10 cellular contexts compared by ENCODE assay signal in genomic region chr3:123090700-123091585, GRCh38. TPM values are rescaled to one million over a fixed set of nuclear protein-coding genes. Genes with fewer than 3 reads are reported as not detected.
DNase-seq lines count a peak whose midpoint lies in the region; ATAC-seq and TF ChIP-seq lines count a peak whose summit lies in the region.
"Had no signal": no experiment of that assay in that cellular context is flagged by ENCODE, and none has a peak within 500 bp of the region (broad histone marks: within the 10 kb centered on the region; RNA-seq: fewer than 3 reads in every experiment).

No MANE protein-coding gene starts in this region.

- peaks cover 20% of the 10 kb centered on the region for H3K4me1 Mint-ChIP-seq in activated T-cell treated with anti-CD3 and anti-CD28 coated beads, Interleukin-2, amount 50 U/mL, for 24 hours (ENCODE audit: low read depth)

- H3K27me3 ChIP-seq in stomach (no peaks in the 10 kb centered on the region), MG63 (no peaks in the 10 kb centered on the region)

- ATAC-seq in activated naive CD4-positive, alpha-beta T cell treated with anti-CD3 and anti-CD28 coated beads, Interleukin-2, amount 50 U/mL, for 72 hours, result peak; percentile 20 to 55

- no peaks in the 10 kb centered on the region for H3K27me3 Mint-ChIP-seq in activated T-cell treated with anti-CD3 and anti-CD28 coated beads, Interleukin-2, amount 50 U/mL, for 24 hours

- H3K9me3 Mint-ChIP-seq in activated naive CD4-positive, alpha-beta T cell treated with anti-CD3 and anti-CD28 coated beads, Interleukin-2, amount 50 U/mL, for 72 hours, result no peaks in the 10 kb centered on the region
- no peaks in the 10 kb centered on the region for H3K9me3 Mint-ChIP-seq in activated T-cell treated with anti-CD3 and anti-CD28 coated beads, Interleukin-2, amount 50 U/mL, for 24 hours

- no peak for TF ChIP-seq CTCF in stomach (IDR thresholded peaks at IDR 0.05)

- intact Hi-C loops in stomach (cut with DNase I; ENCODE audit: low total_unique reads), result no loop called here

- H3K9me3 ChIP-seq in stomach, result no peaks in the 10 kb centered on the region
- H3K9me3 ChIP-seq in MG63, result no peaks in the 10 kb centered on the region

- peak in 1 of 2 donors; percentile 54 for DNase-seq in activated naive CD4-positive, alpha-beta T cell treated with anti-CD3 and anti-CD28 coated beads, Interleukin-2, amount 50 U/mL, for 72 hours (ENCODE audit: low spot score in 2 of 2)
- no peak for DNase-seq in activated naive CD4-positive, alpha-beta T cell treated with anti-CD3 and anti-CD28 coated beads, Interleukin-2, amount 50 U/mL, for 16 hours
- DNase-seq in NCI-H1417 treated with DMSO at 0.1 percent for 48 hours (lab: John Stamatoyannopoulos, UW), result peak; percentile 29
- DNase-seq in astrocyte of the hippocampus (ENCODE audit: low read depth, low spot score), result peak; percentile 61
- DNase-seq in stomach, result no peak
- no peak for DNase-seq in MG63
- DNase-seq in NCI-H524 treated with DMSO at 0.1 percent for 48 hours (lab: John Stamatoyannopoulos, UW), result no peak
- DNase-seq in activated T-cell treated with anti-CD3 and anti-CD28 coated beads, Interleukin-2, amount 50 U/mL, for 24 hours, result no peak
- DNase-seq: AML-193, KG1 had no signal

- no peak overlapping the region for H3K4me3 ChIP-seq in stomach
- no peak overlapping the region for H3K4me3 ChIP-seq in MG63

- WGBS in stomach, 5 donors, result 54 to 76% (median 70%) methylated on average over 12 of the region's 12 CpGs

- no peak for TF ChIP-seq EP300 in stomach (IDR thresholded peaks at IDR 0.05)

- H3K27ac ChIP-seq in stomach, result peak overlapping the region in 4 of 5 donors; percentile 9 to 72 (median 62)

- H3K4me3 Mint-ChIP-seq in activated T-cell treated with anti-CD3 and anti-CD28 coated beads, Interleukin-2, amount 50 U/mL, for 24 hours, result no peak overlapping the region

- H3K36me3 Mint-ChIP-seq in activated naive CD4-positive, alpha-beta T cell treated with anti-CD3 and anti-CD28 coated beads, Interleukin-2, amount 50 U/mL, for 72 hours, result peaks cover 0 to 24% of the 10 kb centered on the region in 2 donors
- H3K36me3 Mint-ChIP-seq in activated T-cell treated with anti-CD3 and anti-CD28 coated beads, Interleukin-2, amount 50 U/mL, for 24 hours (ENCODE audit: low read depth), result peaks cover 78% of the 10 kb centered on the region

- H3K27ac Mint-ChIP-seq in activated naive CD4-positive, alpha-beta T cell treated with anti-CD3 and anti-CD28 coated beads, Interleukin-2, amount 50 U/mL, for 72 hours, result no peak overlapping the region
- no peak overlapping the region for H3K27ac Mint-ChIP-seq in activated T-cell treated with anti-CD3 and anti-CD28 coated beads, Interleukin-2, amount 50 U/mL, for 24 hours

- H3K36me3 ChIP-seq in stomach (peaks cover 18 to 46% (median 41%) of the 10 kb centered on the region in 4 donors), MG63 (peaks cover 39% of the 10 kb centered on the region)

- TF ChIP-seq POLR2A in stomach (IDR thresholded peaks at IDR 0.05), result no peak

- H3K4me1 ChIP-seq in stomach, result peaks cover 28 to 50% (median 37%) of the 10 kb centered on the region in 4 donors

RNA-seq across cellular contexts. Expression of gene PDIA5, which starts 24.1 kb away (rescaled TPM):
- 10 to 100 TPM in 1 of 2 donors, 1 to 10 TPM in 1; 5.5 to 20.0 TPM for total RNA-seq in activated naive CD4-positive, alpha-beta T cell treated with anti-CD3 and anti-CD28 coated beads, Interleukin-2, amount 50 U/mL, for 72 hours
- total RNA-seq in stomach, result 10 to 100 TPM; 23.2 to 75.3 (median 65.2) TPM
- polyA plus RNA-seq in stomach, result 10 to 100 TPM; 13.9 to 32.7 (median 18.2) TPM
- total RNA-seq in MG63 (2014; rRNA removed; shearing (Covaris generic); ENCODE audit: low replicate concordance), result 24.3 and 40.4 TPM in 2 replicates

Comparison
In these comparisons a context has a peak if more than half of its experiments do, and no peak if none do; other contexts are left out.
1. DNase-seq: peak in NCI-H1417 treated with DMSO at 0.1 percent for 48 hours (single experiment) and astrocyte of the hippocampus (single experiment); none in activated naive CD4-positive, alpha-beta T cell treated with anti-CD3 and anti-CD28 coated beads, Interleukin-2, amount 50 U/mL, for 16 hours (single experiment), stomach (single experiment), MG63 (single experiment), NCI-H524 treated with DMSO at 0.1 percent for 48 hours (single experiment) and activated T-cell treated with anti-CD3 and anti-CD28 coated beads, Interleukin-2, amount 50 U/mL, for 24 hours (single experiment).